ENCODE assay signal across 19 cellular contexts in genomic region chr5:173720341-173721258, GRCh38.
DNase-seq lines count a peak whose midpoint lies in the region; FAIRE-seq and TF ChIP-seq lines count a peak whose summit lies in the region.
"Had no signal": no experiment of that assay in that cellular context is flagged by ENCODE, and none has a peak within 500 bp of the region (broad histone marks: within the 10 kb centered on the region; RNA-seq: fewer than 3 reads in every experiment).

No MANE protein-coding gene starts in this region.

- CTCF ChIA-PET in H1 (lab: Charles Lee; ENCODE audit: partially characterized antibody) = interaction anchor here (0.6 to 2.4 kb wide), 16 partner anchors 11 to 1993 kb away, joined by 3 to 10 read pairs (median 3); partner anchors contain the start of gene BOD1

- no peaks in the 10 kb centered on the region for H3K23me2 ChIP-seq in H1 (ENCODE audit: low read depth, low read length)

- no peak overlapping the region for H3K4me3 ChIP-seq in H1 (ENCODE audit: extremely low read depth in 1 of 4, insufficient read depth in 2 of 4, low read depth in 3 of 4, low read length in 4 of 4)
- H3K4me3 ChIP-seq in parathyroid adenoma (ENCODE audit: low read depth, low read length) = no peak overlapping the region
- H3K4me3 ChIP-seq: dorsolateral prefrontal cortex, esophagus squamous epithelium, left ventricle myocardium inferior, pancreas, skin epidermis had no signal

- H3K9me3 ChIP-seq in H1 (ENCODE audit: insufficient read depth in 2 of 2, low read depth in 1 of 2, low read length in 1 of 2) = no peaks in the 10 kb centered on the region
- no peaks in the 10 kb centered on the region for H3K9me3 ChIP-seq in parathyroid adenoma (ENCODE audit: control insufficient read depth, low read length)
- H3K9me3 ChIP-seq: esophagus squamous epithelium, left ventricle myocardium inferior, pancreas had no signal

- H3K4me2 ChIP-seq in H1 (ENCODE audit: insufficient read depth in 1 of 2, low read depth in 2 of 2, low read length in 2 of 2) (no peak overlapping the region), parathyroid adenoma (ENCODE audit: low read length) (peak overlapping the region; percentile 2)

- H4K20me1 ChIP-seq in H1 (replicated peaks in 1 of 2; ENCODE audit: control insufficient read depth in 1 of 2, insufficient read depth in 2 of 2, low read length in 2 of 2) = no peaks in the 10 kb centered on the region

- no peak overlapping the region for H3K23ac ChIP-seq in H1 (ENCODE audit: insufficient read length)

- H3K18ac ChIP-seq in H1 (ENCODE audit: extremely low read depth, low read length) = peak overlapping the region; percentile 65

- H3K27ac ChIP-seq in H1 (ENCODE audit: low read depth, low read length) (no peak overlapping the region), parathyroid adenoma (peak overlapping the region; percentile 62)
- H3K27ac ChIP-seq: esophagus squamous epithelium, left ventricle myocardium inferior, skin epidermis had no signal

- no peak overlapping the region for H2BK120ac ChIP-seq in H1 (replicated peaks; ENCODE audit: low read depth, low read length)

- DNase-seq in ELF-1 (ENCODE audit: low read depth, low spot score) (peak; percentile 78), NCI-H526 treated with DMSO at 0.1 percent for 48 hours (lab: John Stamatoyannopoulos, UW) (peak; percentile 54), H1 (ENCODE audit: low read depth in 1 of 2, low spot score in 2 of 2) (no peak), NCI-H187 treated with DMSO at 0.1 percent for 48 hours (lab: John Stamatoyannopoulos, UW) (no peak), GDM1 (lab: John Stamatoyannopoulos, UW) (no peak)
- DNase-seq in activated naive CD4-positive, alpha-beta T cell treated with Interleukin-2 at 50 U/mL for 16 hours = no peak
- no peak for DNase-seq in activated CD4-positive, alpha-beta T cell treated with anti-CD3 and anti-CD28 coated beads for 48 hours
- DNase-seq: activated CD4-positive, CD25-positive, alpha-beta regulatory T cell; activated CD8-positive, alpha-beta memory T cell treated with anti-CD3 and anti-CD28 coated beads for 24 hours; esophagus squamous epithelium; left ventricle myocardium inferior; NCI-H1105; stimulated activated CD4-positive, alpha-beta T cell treated with anti-CD3 and anti-CD28 coated beads, Interleukin-2, amount 100 ng/mL, for 48 hours had no signal

- 0 out of 2 replicates have a peak overlapping the region, but pooled peaks have one; percentile 63 for H2BK15ac ChIP-seq in H1 (ENCODE audit: low read length)

- no peaks in the 10 kb centered on the region for H3K79me1 ChIP-seq in H1 (ENCODE audit: low read depth, low read length)

- no peak overlapping the region for H4K5ac ChIP-seq in H1 (ENCODE audit: insufficient read length, low read depth, low read length)

- TF ChIP-seq RAD21 in H1 (IDR thresholded peaks at IDR 0.05 in 1 of 2, conservative IDR thresholded peaks at IDR 0.05 in 1 of 2; ENCODE audit: low read depth in 2 of 2, low read length in 2 of 2) = no peak

- H2BK12ac ChIP-seq in H1 (ENCODE audit: low read depth, low read length) = no peak overlapping the region; the same call in 1 of the 2 replicates

- TF ChIP-seq CTCF in H1 (IDR thresholded peaks at IDR 0.05; ENCODE audit: control extremely low read depth in 1 of 3, insufficient read depth in 1 of 3, low read depth in 1 of 3, low read length in 3 of 3) (no peak), parathyroid adenoma (IDR thresholded peaks at IDR 0.05) (no peak)

- peak overlapping the region; percentile 14 for H4K91ac ChIP-seq in H1 (replicated peaks; ENCODE audit: insufficient read length, low read length)

- 0 out of 2 replicates have a peak overlapping the region, but pooled peaks have one; percentile 55 for H2BK20ac ChIP-seq in H1 (ENCODE audit: low read length)

- peak overlapping the region; percentile 22; the same call in 1 of the 2 replicates for H2BK5ac ChIP-seq in H1 (ENCODE audit: low read depth, low read length)

- POLR2A ChIA-PET in H1 (lab: Charles Lee; ENCODE audit: partially characterized antibody) = interaction anchor here (0.6 to 1.4 kb wide), 3 partner anchors 10 to 489 kb away, joined by 3 read pairs; no protein-coding TSS in a partner anchor

- H2AFZ ChIP-seq in H1 (ENCODE audit: low read length) = 0 out of 2 replicates have a peak overlapping the region, but pooled peaks have one; percentile 75
- peak overlapping the region; percentile 78 for H2AFZ ChIP-seq in parathyroid adenoma

- 84% methylated on average over 12 of the region's 14 CpGs; no CpG with 5 or more reads in 1 of the 2 experiments for WGBS in H1 (ENCODE audit: extremely low coverage in 1 of 2, insufficient coverage in 1 of 2, insufficient read length in 1 of 2, insufficient replicate concordance in 2 of 2, low coverage in 1 of 2, low lambda C conversion rate in 2 of 2, missing lambda C conversion rate in 1 of 2), 2 experiments

- H3K4me1 ChIP-seq in H1 (replicated peaks in 1 of 4; ENCODE audit: control insufficient read depth in 3 of 4, insufficient read depth in 4 of 4, low read length in 3 of 4) (peaks cover 3 to 17% (median 6%) of the 10 kb centered on the region in 4 experiments; a peak in 6 of 7 replicates), parathyroid adenoma (peaks cover 25% of the 10 kb centered on the region)
- H3K4me1 ChIP-seq: esophagus squamous epithelium had no signal

- H3K27me3 ChIP-seq in H1 (replicated peaks in 1 of 4; ENCODE audit: control insufficient read depth in 3 of 4, extremely low read depth in 1 of 4, insufficient read depth in 3 of 4, low read length in 3 of 4) (no peaks in the 10 kb centered on the region), parathyroid adenoma (ENCODE audit: control insufficient read depth, insufficient read depth, low read length) (no peaks in the 10 kb centered on the region)
- H3K27me3 ChIP-seq: dorsolateral prefrontal cortex, pancreas had no signal

- no peak overlapping the region for H3K14ac ChIP-seq in H1 (ENCODE audit: insufficient read length)

- no peaks in the 10 kb centered on the region for H3K36me3 ChIP-seq in H1 (ENCODE audit: control insufficient read depth in 2 of 4, insufficient read depth in 4 of 4, low read length in 3 of 4)
- no peaks in the 10 kb centered on the region for H3K36me3 ChIP-seq in parathyroid adenoma (ENCODE audit: control insufficient read depth, insufficient read depth, low read length)
- H3K36me3 ChIP-seq: esophagus squamous epithelium, left ventricle myocardium inferior, pancreas had no signal

- H3K4ac ChIP-seq in H1 (replicated peaks; ENCODE audit: insufficient read length, low read depth, low read length) = no peak overlapping the region

- no peak for TF ChIP-seq EP300 in H1 (IDR thresholded peaks at IDR 0.05; ENCODE audit: borderline replicate concordance in 1 of 2, low read depth in 2 of 2, low read length in 2 of 2)

- no peak overlapping the region for H4K8ac ChIP-seq in H1 (ENCODE audit: extremely low read depth, insufficient read depth, low read length)

- no peak for FAIRE-seq in H1 (lab: Jason Lieb, UNC)
- FAIRE-seq: bronchial epithelial cell, GM12892, pancreas had no signal

- H3K79me2 ChIP-seq in H1 (ENCODE audit: control insufficient read depth in 1 of 2, insufficient read depth in 2 of 2, low read length in 2 of 2) = no peaks in the 10 kb centered on the region
- no peaks in the 10 kb centered on the region for H3K79me2 ChIP-seq in parathyroid adenoma

- H3K9ac ChIP-seq in H1 (replicated peaks in 1 of 4; ENCODE audit: extremely low read depth in 1 of 4, low read depth in 3 of 4, low read length in 3 of 4) (no peak overlapping the region), parathyroid adenoma (no peak overlapping the region)

- no peak for TF ChIP-seq POLR2A in H1 (IDR thresholded peaks at IDR 0.05; ENCODE audit: control extremely low read depth in 1 of 2, low read depth in 2 of 2, low read length in 2 of 2)

- no peak overlapping the region for H3K56ac ChIP-seq in H1 (replicated peaks; ENCODE audit: insufficient read length, low read depth, low read length)

- H2AK5ac ChIP-seq in H1 (ENCODE audit: low read depth, low read length) = no peak overlapping the region

TF ChIP-seq in H1, 55 proteins besides CTCF, POLR2A, EP300 and RAD21:
- TF ChIP-seq RFX5 (IDR thresholded peaks at IDR 0.05; ENCODE audit: borderline replicate concordance, low read depth, low read length) (no peak), TBP (IDR thresholded peaks at IDR 0.05; ENCODE audit: low read depth, low read length) (no peak), MAX (IDR thresholded peaks at IDR 0.05) (no peak)

Comparison
In these comparisons a context has a peak if more than half of its experiments do, and no peak if none do; other contexts are left out.
1. DNase-seq: peak in ELF-1 (single experiment) and NCI-H526 treated with DMSO at 0.1 percent for 48 hours (single experiment); none in H1 (0 of 2), NCI-H187 treated with DMSO at 0.1 percent for 48 hours (single experiment), activated naive CD4-positive, alpha-beta T cell treated with Interleukin-2 at 50 U/mL for 16 hours (single experiment), activated CD4-positive, alpha-beta T cell treated with anti-CD3 and anti-CD28 coated beads for 48 hours (single experiment) and GDM1 (single experiment).